In genomic region chr3:9420850-9421549, GRCh38 we compare ENCODE assay signal across 1 cellular context.
TF ChIP-seq lines count a peak whose summit lies in the region.

No MANE protein-coding gene starts in this region.

TF ChIP-seq in endothelial cell of umbilical vein, 7 proteins besides CTCF, POLR2A, EP300 and RAD21:
- TF ChIP-seq FOS (IDR thresholded peaks at IDR 0.05; ENCODE audit: borderline replicate concordance, insufficient read depth, low read length) (peak; percentile 20), EZH2 (IDR thresholded peaks at IDR 0.05; ENCODE audit: borderline replicate concordance, low read depth, low read length, severe bottlenecking) (no peak), MAX (IDR thresholded peaks at IDR 0.05; ENCODE audit: insufficient read depth, insufficient read length) (no peak), JUN (IDR thresholded peaks at IDR 0.05; ENCODE audit: borderline replicate concordance, insufficient read depth, insufficient read length, low read depth) (peak; percentile 23)
